ENCODE assay signal across 2 cellular contexts in genomic region chr18:36207969-36208368, GRCh38. TPM values are rescaled to one million over a fixed set of nuclear protein-coding genes. Genes with fewer than 3 reads are reported as not detected.
"Had no signal": no experiment of that assay in that cellular context is flagged by ENCODE, and none has a peak within 500 bp of the region (broad histone marks: within the 10 kb centered on the region; RNA-seq: fewer than 3 reads in every experiment).

No MANE protein-coding gene starts in this region.

RNA-seq across cellular contexts. Expression of gene MOCOS, which starts 20.7 kb away (rescaled TPM):
- polyA plus RNA-seq: naive thymus-derived CD8-positive, alpha-beta T cell; neural cell had no signal
